ENCODE assay signal across 9 cellular contexts in genomic region chr16:9098377-9099090, GRCh38. TPM values are rescaled to one million over a fixed set of nuclear protein-coding genes. Genes with fewer than 3 reads are reported as not detected.
DNase-seq lines count a peak whose midpoint lies in the region; ATAC-seq and TF ChIP-seq lines count a peak whose summit lies in the region.
"Had no signal": no experiment of that assay in that cellular context is flagged by ENCODE, and none has a peak within 500 bp of the region (broad histone marks: within the 10 kb centered on the region; RNA-seq: fewer than 3 reads in every experiment).

No MANE protein-coding gene starts in this region.

- H3K36me3 Mint-ChIP-seq in activated CD4-positive, alpha-beta T cell treated with anti-CD3 and anti-CD28 coated beads for 36 hours (ENCODE audit: low read depth): peaks cover 86% of the 10 kb centered on the region
- H3K36me3 Mint-ChIP-seq in activated CD4-positive, alpha-beta memory T cell treated with anti-CD3 and anti-CD28 coated beads for 36 hours: peaks cover 80% of the 10 kb centered on the region

- H3K36me3 ChIP-seq in fibroblast of lung (ENCODE audit: control insufficient read depth, insufficient read depth, low read length) (peaks cover 13% of the 10 kb centered on the region), spleen (peaks cover 0 to 92% (median 28%) of the 10 kb centered on the region in 6 donors)

- H3K4me3 Mint-ChIP-seq in activated CD4-positive, alpha-beta T cell treated with anti-CD3 and anti-CD28 coated beads for 36 hours: peak overlapping the region; percentile 52
- H3K4me3 Mint-ChIP-seq in activated CD4-positive, alpha-beta memory T cell treated with anti-CD3 and anti-CD28 coated beads for 36 hours: no peak overlapping the region

- H4K20me1 ChIP-seq in fibroblast of lung (ENCODE audit: control insufficient read depth, extremely low read depth, insufficient read depth, low read length): peaks cover 8% of the 10 kb centered on the region

- peak overlapping the region; percentile 57 for H3K27ac Mint-ChIP-seq in activated CD4-positive, alpha-beta T cell treated with anti-CD3 and anti-CD28 coated beads for 36 hours
- H3K27ac Mint-ChIP-seq in activated CD4-positive, alpha-beta memory T cell treated with anti-CD3 and anti-CD28 coated beads for 36 hours: peak overlapping the region; percentile 69

- no peak for TF ChIP-seq POLR2A in spleen (IDR thresholded peaks at IDR 0.05)

- peaks cover 99% of the 10 kb centered on the region for H3K79me2 ChIP-seq in fibroblast of lung (ENCODE audit: control insufficient read depth, insufficient read depth, low read length)

- H3K4me1 ChIP-seq in fibroblast of lung (ENCODE audit: control insufficient read depth, extremely low read depth, insufficient read depth, low read length) (peaks cover 22% of the 10 kb centered on the region), spleen (peaks cover 90 to 100% (median 100%) of the 10 kb centered on the region in 6 donors)

- H3K9me3 ChIP-seq in fibroblast of lung (ENCODE audit: control insufficient read depth, insufficient read depth, low read depth, low read length): no peaks in the 10 kb centered on the region
- no peaks in the 10 kb centered on the region for H3K9me3 ChIP-seq in spleen

- no peak for DNase-seq in activated CD4-positive, alpha-beta T cell treated with anti-CD3 and anti-CD28 coated beads for 36 hours
- no peak for DNase-seq in activated CD4-positive, alpha-beta T cell treated with anti-CD3 and anti-CD28 coated beads, Interleukin-2, amount 50 U/mL, for 4 hours
- no peak for DNase-seq in activated CD4-positive, alpha-beta memory T cell treated with anti-CD3 and anti-CD28 coated beads for 36 hours
- DNase-seq in fibroblast of lung (ENCODE audit: low read depth in 2 of 2) (no peak), spleen (no peak), KBM-7 (no peak), HuH-7 (ENCODE audit: low spot score) (no peak)
- DNase-seq: hippocampal formation had no signal

- intact Hi-C loops in activated CD4-positive, alpha-beta T cell treated with anti-CD3 and anti-CD28 coated beads for 36 hours (cut with DNase I, micrococcal nuclease): no loop called here
- intact Hi-C loops in activated CD4-positive, alpha-beta memory T cell treated with anti-CD3 and anti-CD28 coated beads for 36 hours (cut with micrococcal nuclease): loop anchor here (1.0 to 2.0 kb wide), 2 partner anchors 14 to 52 kb away; no protein-coding TSS in a partner anchor
- intact Hi-C loops in spleen (cut with DNase I; ENCODE audit: low total_unique reads): loop anchor here (10.0 kb wide), 1 partner anchor 134 kb away; the partner anchor contains the start of gene USP7

- H3K27ac ChIP-seq in fibroblast of lung (ENCODE audit: insufficient read depth, low read length) (no peak overlapping the region), spleen (peak overlapping the region in 7 of 8 donors; percentile 24 to 81 (median 69))

- H3K4me1 Mint-ChIP-seq in activated CD4-positive, alpha-beta T cell treated with anti-CD3 and anti-CD28 coated beads for 36 hours: peaks cover 87% of the 10 kb centered on the region
- peaks cover 88% of the 10 kb centered on the region for H3K4me1 Mint-ChIP-seq in activated CD4-positive, alpha-beta memory T cell treated with anti-CD3 and anti-CD28 coated beads for 36 hours (ENCODE audit: low read depth)

- H3K9me3 Mint-ChIP-seq in activated CD4-positive, alpha-beta T cell treated with anti-CD3 and anti-CD28 coated beads for 36 hours (ENCODE audit: low read depth): no peaks in the 10 kb centered on the region
- no peaks in the 10 kb centered on the region for H3K9me3 Mint-ChIP-seq in activated CD4-positive, alpha-beta memory T cell treated with anti-CD3 and anti-CD28 coated beads for 36 hours

- no peaks in the 10 kb centered on the region for H3K27me3 Mint-ChIP-seq in activated CD4-positive, alpha-beta T cell treated with anti-CD3 and anti-CD28 coated beads for 36 hours
- no peaks in the 10 kb centered on the region for H3K27me3 Mint-ChIP-seq in activated CD4-positive, alpha-beta memory T cell treated with anti-CD3 and anti-CD28 coated beads for 36 hours

- POLR2A ChIA-PET in activated CD4-positive, alpha-beta T cell treated with anti-CD3 and anti-CD28 coated beads for 36 hours (lab: Charles Lee): no interaction called here
- POLR2A ChIA-PET in activated CD4-positive, alpha-beta memory T cell treated with anti-CD3 and anti-CD28 coated beads for 36 hours (lab: Charles Lee): interaction anchor here (1.3 kb wide), 1 partner anchor 8 kb away, joined by 5 read pairs; no protein-coding TSS in a partner anchor

- no peak for ATAC-seq in activated CD4-positive, alpha-beta T cell treated with anti-CD3 and anti-CD28 coated beads for 36 hours
- ATAC-seq in HG03097 (IDR thresholded peaks at IDR 0.05; ENCODE audit: low FRiP score, unreplicated experiment): no peak

- WGBS in spleen, 5 donors: 46 to 51% (median 51%) methylated on average over 4 of the region's 4 CpGs

- H3K4me3 ChIP-seq in fibroblast of lung (replicated peaks in 1 of 4; ENCODE audit: control extremely low read depth in 1 of 4, insufficient read depth in 1 of 4, low read depth in 3 of 4, low read length in 4 of 4): no peak overlapping the region
- H3K4me3 ChIP-seq in spleen: peak overlapping the region in 2 of 8 donors; percentile 2 to 47

- H2AFZ ChIP-seq in fibroblast of lung (ENCODE audit: low read length): no peak overlapping the region

- no peaks in the 10 kb centered on the region for H3K27me3 ChIP-seq in fibroblast of lung (ENCODE audit: control insufficient read depth, insufficient read depth, low read length)
- no peaks in the 10 kb centered on the region for H3K27me3 ChIP-seq in spleen (replicated peaks in 1 of 7)

- in situ Hi-C loops in KBM-7 (cut with MboI; ENCODE audit: low pct_unique_long_range_greater_than_20kb, low sequenced_read_pairs): no loop called here

- H3K9ac ChIP-seq in fibroblast of lung (ENCODE audit: insufficient read depth, low read length): no peak overlapping the region

- H3K4me2 ChIP-seq in fibroblast of lung (ENCODE audit: extremely low read depth, insufficient read depth, low read length): peak overlapping the region; percentile 48

- TF ChIP-seq CTCF in fibroblast of lung (conservative IDR thresholded peaks at IDR 0.05 in 1 of 2, IDR thresholded peaks at IDR 0.05 in 1 of 2; ENCODE audit: low read depth in 1 of 2, low read length in 2 of 2) (no peak), spleen (IDR thresholded peaks at IDR 0.05 in 8 of 11, conservative IDR thresholded peaks at IDR 0.05 in 3 of 11) (no peak)

- CTCF ChIA-PET in activated CD4-positive, alpha-beta T cell treated with anti-CD3 and anti-CD28 coated beads for 36 hours (lab: Charles Lee): interaction anchor here (0.7 to 5.0 kb wide), 4 partner anchors 12 to 162 kb away, joined by 3 to 20 read pairs (median 4); no protein-coding TSS in a partner anchor
- CTCF ChIA-PET in activated CD4-positive, alpha-beta memory T cell treated with anti-CD3 and anti-CD28 coated beads for 36 hours (lab: Charles Lee): interaction anchor here (1.2 kb wide), 1 partner anchor 230 kb away, joined by 3 read pairs; the partner anchor contains the start of gene CARHSP1

RNA-seq across cellular contexts. Expression of gene HAPSTR1, which starts 7.1 kb away (rescaled TPM):
- 10 to 100 TPM; 42.4 to 51.4 TPM for total RNA-seq in activated CD4-positive, alpha-beta T cell treated with anti-CD3 and anti-CD28 coated beads for 36 hours
- 10 to 100 TPM; 47.1 to 49.1 TPM for total RNA-seq in activated CD4-positive, alpha-beta memory T cell treated with anti-CD3 and anti-CD28 coated beads for 36 hours
- total RNA-seq in fibroblast of lung (45.2 and 57.3 TPM in 2 replicates), spleen (10 to 100 TPM; 60.0 to 84.1 (median 76.3) TPM)
- polyA plus RNA-seq in fibroblast of lung (33.2 and 37.5 TPM in 2 replicates), spleen (10 to 100 TPM in 1 of 3 donors, 1 to 10 TPM in 2; 7.3 to 15.0 (median 8.4) TPM)
- 23.7 and 28.8 TPM in 2 replicates for polyA plus RNA-seq in fibroblast of lung (2012)
- polyA minus RNA-seq in fibroblast of lung (ENCODE audit: low replicate concordance): 35.9 and 46.1 TPM in 2 replicates

Comparison
In these comparisons a context has a peak if more than half of its experiments do, and no peak if none do; other contexts are left out.
1. intact Hi-C loops: an anchor here in activated CD4-positive, alpha-beta memory T cell treated with anti-CD3 and anti-CD28 coated beads for 36 hours (1.0 to 2.0 kb wide) and spleen (10.0 kb wide); none called in activated CD4-positive, alpha-beta T cell treated with anti-CD3 and anti-CD28 coated beads for 36 hours.